In genomic region chr14:92514844-92515509, GRCh38 we compare ENCODE assay signal across 9 cellular contexts. TPM values are rescaled to one million over a fixed set of nuclear protein-coding genes. Genes with fewer than 3 reads are reported as not detected.
DNase-seq lines count a peak whose midpoint lies in the region; ATAC-seq and TF ChIP-seq lines count a peak whose summit lies in the region.
"Had no signal": no experiment of that assay in that cellular context is flagged by ENCODE, and none has a peak within 500 bp of the region (broad histone marks: within the 10 kb centered on the region; RNA-seq: fewer than 3 reads in every experiment).

No MANE protein-coding gene starts in this region.

- WGBS in psoas muscle, 3 donors: 31 to 45% (median 36%) methylated on average over 15 of the region's 15 CpGs

- no peak for ATAC-seq in psoas muscle
- ATAC-seq in HG03432 (IDR thresholded peaks at IDR 0.05; ENCODE audit: unreplicated experiment): no peak
- no peak for ATAC-seq in HG03039 (IDR thresholded peaks at IDR 0.05; ENCODE audit: unreplicated experiment)

- H3K4me1 Mint-ChIP-seq in Caco-2 (ENCODE audit: low read depth, unreplicated experiment): peaks cover 18% of the 10 kb centered on the region

- H3K36me3 Mint-ChIP-seq in Caco-2 (ENCODE audit: insufficient read depth, unreplicated experiment): peaks cover 4% of the 10 kb centered on the region

- H3K27ac Mint-ChIP-seq in Caco-2 (ENCODE audit: unreplicated experiment): no peak overlapping the region

- no peaks in the 10 kb centered on the region for H3K27me3 Mint-ChIP-seq in Caco-2 (ENCODE audit: insufficient read depth, unreplicated experiment)

- H3K27ac ChIP-seq in Peyer's patch (peak overlapping the region; percentile 79 to 91 (median 86)), psoas muscle (no peak overlapping the region)

- H3K4me1 ChIP-seq in Caco-2 (peaks cover 27% of the 10 kb centered on the region; the same call in 1 of the 2 replicates), Peyer's patch (peaks cover 0 to 51% (median 10%) of the 10 kb centered on the region in 4 donors), psoas muscle (no peaks in the 10 kb centered on the region)

- BruUV-seq in Caco-2 (replicated peaks; lab: Mats Ljungman, UMichigan): TSS peak; percentile 30

- H3K4me3 ChIP-seq in Caco-2 (ENCODE audit: low read depth, low read length) (peak overlapping the region; percentile 90), Peyer's patch (peak overlapping the region; percentile 64 to 86 (median 82)), fibroblast of villous mesenchyme (ENCODE audit: low read depth, low read length) (peak overlapping the region; percentile 70), psoas muscle (peak overlapping the region; percentile 74)

- intact Hi-C loops in Caco-2 (cut with micrococcal nuclease; ENCODE audit: unreplicated experiment): no loop called here
- intact Hi-C loops in psoas muscle (cut with DNase I): no loop called here

- CTCF ChIA-PET in Caco-2 (lab: Charles Lee): no interaction called here

- POLR2A ChIA-PET in Caco-2 (lab: Charles Lee): no interaction called here

- no peak for TF ChIP-seq POLR2A in Peyer's patch (IDR thresholded peaks at IDR 0.05)

- H3K36me3 ChIP-seq in Caco-2 (ENCODE audit: control insufficient read depth, insufficient read depth, low read length) (no peaks in the 10 kb centered on the region), Peyer's patch (no peaks in the 10 kb centered on the region), psoas muscle (ENCODE audit: insufficient read depth in 1 of 2, low read depth in 1 of 2) (no peaks in the 10 kb centered on the region)

- H3K9me3 ChIP-seq in Caco-2 (no peaks in the 10 kb centered on the region), Peyer's patch (no peaks in the 10 kb centered on the region), psoas muscle (no peaks in the 10 kb centered on the region)

- peak overlapping the region; percentile 77 for H3K4me3 Mint-ChIP-seq in Caco-2 (ENCODE audit: unreplicated experiment)

- no peaks in the 10 kb centered on the region for H3K9me3 Mint-ChIP-seq in Caco-2 (ENCODE audit: unreplicated experiment)

- H3K27me3 ChIP-seq in Caco-2 (replicated peaks; ENCODE audit: control insufficient read depth, insufficient read depth, low read length): no peaks in the 10 kb centered on the region
- H3K27me3 ChIP-seq in Peyer's patch: no peaks in the 10 kb centered on the region
- peaks cover 0 to 16% (median 9%) of the 10 kb centered on the region in 3 donors for H3K27me3 ChIP-seq in psoas muscle (ENCODE audit: insufficient read depth in 3 of 3, low read length in 2 of 3)

- DNase-seq in Caco-2 (no peak), Peyer's patch (peak in 1 of 3 donors; percentile 45), fibroblast of villous mesenchyme (ENCODE audit: low read depth) (no peak), psoas muscle (no peak), NCI-H345 treated with DMSO at 0.1 percent for 48 hours (lab: John Stamatoyannopoulos, UW; ENCODE audit: unreplicated experiment) (no peak)
- DNase-seq in stimulated activated CD4-positive, alpha-beta T cell treated with anti-CD3 and anti-CD28 coated beads, Interleukin-1b, Interleukin-23, amount 100 ng/mL, for 48 hours: no peak

- TF ChIP-seq CTCF in Caco-2 (IDR thresholded peaks at IDR 0.05; ENCODE audit: insufficient read depth in 1 of 2, low read depth in 1 of 2, low read length in 1 of 2, severe bottlenecking in 1 of 2, unreplicated experiment in 1 of 2): no peak
- TF ChIP-seq CTCF in Peyer's patch (IDR thresholded peaks at IDR 0.05): no peak
- TF ChIP-seq CTCF in fibroblast of villous mesenchyme (IDR thresholded peaks at IDR 0.05; ENCODE audit: insufficient read depth, low read depth, low read length): no peak
- TF ChIP-seq CTCF in psoas muscle (IDR thresholded peaks at IDR 0.05): no peak

RNA-seq across cellular contexts. Expression of gene RIN3, which starts 1.4 kb away (rescaled TPM):
- total RNA-seq in Caco-2 (2022) (18.4 and 20.7 TPM in 2 replicates), Peyer's patch (10 to 100 TPM; 15.4 to 53.6 (median 39.7) TPM), fibroblast of villous mesenchyme (7.3 and 7.4 TPM in 2 replicates), psoas muscle (1 to 10 TPM; 3.8 to 8.7 (median 5.1) TPM)
- 1 to 10 TPM; 1.2 to 2.9 (median 1.5) TPM for polyA plus RNA-seq in psoas muscle
- polyA plus RNA-seq: neural cell had no signal
